8 cellular contexts compared by ENCODE assay signal in genomic region chr1:7960867-7961198, GRCh38. TPM values are rescaled to one million over a fixed set of nuclear protein-coding genes. Genes with fewer than 3 reads are reported as not detected.
A peak's percentile ranks its signal among the peaks of the same experiment; 100 is the strongest.
DNase-seq lines count a peak whose midpoint lies in the region; ATAC-seq and TF ChIP-seq lines count a peak whose summit lies in the region.

No MANE protein-coding gene starts in this region.

- H3K4me3 Mint-ChIP-seq in activated CD4-positive, alpha-beta T cell treated with anti-CD3 and anti-CD28 coated beads, Interleukin-2, amount 10 ng/mL, durations not matched to agents 7 days and 5 days: peak overlapping the region; percentile 96

- no peaks in the 10 kb centered on the region for H3K9me3 Mint-ChIP-seq in activated CD4-positive, alpha-beta T cell treated with anti-CD3 and anti-CD28 coated beads, Interleukin-2, amount 10 ng/mL, durations not matched to agents 7 days and 5 days

- CTCF ChIA-PET in activated CD4-positive, alpha-beta T cell treated with anti-CD3 and anti-CD28 coated beads, Interleukin-2, amount 10 ng/mL, durations not matched to agents 7 days and 5 days (lab: Charles Lee): interaction anchor here (0.7 to 1.0 kb wide), 2 partner anchors 12 to 15 kb away, joined by 3 read pairs; no protein-coding TSS in a partner anchor

- peak overlapping the region; percentile 78 to 81 for H3K9ac ChIP-seq in liver (ENCODE audit: low read depth in 1 of 2, low read length in 2 of 2)

- H3K27me3 ChIP-seq in liver (ENCODE audit: control insufficient read depth in 4 of 4, insufficient read depth in 4 of 4, low read length in 3 of 4): no peaks in the 10 kb centered on the region
- H3K27me3 ChIP-seq in thoracic aorta (replicated peaks; ENCODE audit: insufficient read depth): no peaks in the 10 kb centered on the region

- H3K4me3 ChIP-seq in liver (ENCODE audit: low read depth in 1 of 3, low read length in 3 of 3) (peak overlapping the region; percentile 71 to 88 (median 79)), thoracic aorta (peak overlapping the region; percentile 83)

- H3K27ac Mint-ChIP-seq in activated CD4-positive, alpha-beta T cell treated with anti-CD3 and anti-CD28 coated beads, Interleukin-2, amount 10 ng/mL, durations not matched to agents 7 days and 5 days: peak overlapping the region; percentile 99

- H3K36me3 ChIP-seq in liver (ENCODE audit: control insufficient read depth in 4 of 4, insufficient read depth in 3 of 4, low read depth in 1 of 4, low read length in 3 of 4) (peaks cover 4 to 20% (median 14%) of the 10 kb centered on the region in 4 donors), thoracic aorta (peaks cover 1% of the 10 kb centered on the region)

- DNase-seq in activated CD4-positive, alpha-beta T cell treated with anti-CD3 and anti-CD28 coated beads, Interleukin-2, amount 10 ng/mL, durations not matched to agents 7 days and 5 days: no peak
- no peak for DNase-seq in activated CD4-positive, alpha-beta T cell treated with anti-CD3 and anti-CD28 coated beads, Interleukin-2, amount 50 U/mL, for 4 hours
- no peak for DNase-seq in thoracic aorta (ENCODE audit: low spot score)
- no peak for DNase-seq in NCI-H2107 treated with DMSO at 0.1 percent for 48 hours (lab: John Stamatoyannopoulos, UW; ENCODE audit: unreplicated experiment)

- H3K4me1 ChIP-seq in liver (ENCODE audit: control insufficient read depth in 4 of 4, insufficient read depth in 4 of 4, low read length in 3 of 4): peaks cover 3 to 15% (median 12%) of the 10 kb centered on the region in 4 donors
- peaks cover 25 to 46% of the 10 kb centered on the region in 2 donors for H3K4me1 ChIP-seq in thoracic aorta (ENCODE audit: control insufficient read depth in 1 of 2, low read depth in 2 of 2)

- H3K9me3 ChIP-seq in liver (ENCODE audit: control insufficient read depth in 4 of 4, low read length in 3 of 4): no peaks in the 10 kb centered on the region
- no peaks in the 10 kb centered on the region for H3K9me3 ChIP-seq in thoracic aorta

- H3K36me3 Mint-ChIP-seq in activated CD4-positive, alpha-beta T cell treated with anti-CD3 and anti-CD28 coated beads, Interleukin-2, amount 10 ng/mL, durations not matched to agents 7 days and 5 days (ENCODE audit: low read depth): peaks cover 31% of the 10 kb centered on the region

- H3K4me1 Mint-ChIP-seq in activated CD4-positive, alpha-beta T cell treated with anti-CD3 and anti-CD28 coated beads, Interleukin-2, amount 10 ng/mL, durations not matched to agents 7 days and 5 days: peaks cover 62% of the 10 kb centered on the region

- WGBS in liver: 1% methylated on average over 3 of the region's 3 CpGs

- POLR2A ChIA-PET in activated CD4-positive, alpha-beta T cell treated with anti-CD3 and anti-CD28 coated beads, Interleukin-2, amount 10 ng/mL, durations not matched to agents 7 days and 5 days (lab: Charles Lee): no interaction called here

- no peak for ATAC-seq in thoracic aorta (ENCODE audit: insufficient number of reproducible peaks, low FRiP score, low read depth)
- ATAC-seq in GM18909 (IDR thresholded peaks at IDR 0.05; ENCODE audit: poor library complexity, unreplicated experiment): no peak
- ATAC-seq in HG03025 (IDR thresholded peaks at IDR 0.05; ENCODE audit: low FRiP score, unreplicated experiment): no peak

- no peak for TF ChIP-seq RAD21 in liver (IDR thresholded peaks at IDR 0.05)

- H3K27me3 Mint-ChIP-seq in activated CD4-positive, alpha-beta T cell treated with anti-CD3 and anti-CD28 coated beads, Interleukin-2, amount 10 ng/mL, durations not matched to agents 7 days and 5 days: no peaks in the 10 kb centered on the region

- peak overlapping the region; percentile 85 for H3K27ac ChIP-seq in angular gyrus (ENCODE audit: low read depth, low read length)
- peak overlapping the region; percentile 84 to 98 for H3K27ac ChIP-seq in liver (ENCODE audit: low read depth in 1 of 2, low read length in 2 of 2)
- peak overlapping the region; percentile 87 to 88 for H3K27ac ChIP-seq in thoracic aorta

- TF ChIP-seq CTCF in liver (IDR thresholded peaks at IDR 0.05; ENCODE audit: low read depth, low read length, missing input control): no peak
- no peak for TF ChIP-seq CTCF in thoracic aorta (IDR thresholded peaks at IDR 0.05)

TF ChIP-seq in liver, 16 proteins besides CTCF, POLR2A, EP300 and RAD21:
- no peak for TF ChIP-seq YY1 (IDR thresholded peaks at IDR 0.05)
- TF ChIP-seq GABPA (IDR thresholded peaks at IDR 0.05 in 1 of 2, conservative IDR thresholded peaks at IDR 0.05 in 1 of 2): no peak
- TF ChIP-seq TAF1 (conservative IDR thresholded peaks at IDR 0.05): no peak
- TF ChIP-seq SP1 (IDR thresholded peaks at IDR 0.05): no peak
- TF ChIP-seq, protein P1, sequence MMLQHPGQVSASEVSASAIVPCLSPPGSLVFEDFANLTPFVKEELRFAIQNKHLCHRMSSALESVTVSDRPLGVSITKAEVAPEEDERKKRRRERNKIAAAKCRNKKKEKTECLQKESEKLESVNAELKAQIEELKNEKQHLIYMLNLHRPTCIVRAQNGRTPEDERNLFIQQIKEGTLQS (IDR thresholded peaks at IDR 0.05): no peak
- no peak for TF ChIP-seq NR2F2 (IDR thresholded peaks at IDR 0.05)
- no peak for TF ChIP-seq RXRA (IDR thresholded peaks at IDR 0.05)
- no peak for TF ChIP-seq FOXA2 (IDR thresholded peaks at IDR 0.05)
- TF ChIP-seq, protein P2, sequence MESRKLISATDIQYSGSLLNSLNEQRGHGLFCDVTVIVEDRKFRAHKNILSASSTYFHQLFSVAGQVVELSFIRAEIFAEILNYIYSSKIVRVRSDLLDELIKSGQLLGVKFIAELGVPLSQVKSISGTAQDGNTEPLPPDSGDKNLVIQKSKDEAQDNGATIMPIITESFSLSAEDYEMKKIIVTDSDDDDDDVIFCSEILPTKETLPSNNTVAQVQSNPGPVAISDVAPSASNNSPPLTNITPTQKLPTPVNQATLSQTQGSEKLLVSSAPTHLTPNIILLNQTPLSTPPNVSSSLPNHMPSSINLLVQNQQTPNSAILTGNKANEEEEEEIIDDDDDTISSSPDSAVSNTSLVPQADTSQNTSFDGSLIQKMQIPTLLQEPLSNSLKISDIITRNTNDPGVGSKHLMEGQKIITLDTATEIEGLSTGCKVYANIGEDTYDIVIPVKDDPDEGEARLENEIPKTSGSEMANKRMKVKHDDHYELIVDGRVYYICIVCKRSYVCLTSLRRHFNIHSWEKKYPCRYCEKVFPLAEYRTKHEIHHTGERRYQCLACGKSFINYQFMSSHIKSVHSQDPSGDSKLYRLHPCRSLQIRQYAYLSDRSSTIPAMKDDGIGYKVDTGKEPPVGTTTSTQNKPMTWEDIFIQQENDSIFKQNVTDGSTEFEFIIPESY (IDR thresholded peaks at IDR 0.05): no peak
- TF ChIP-seq, protein P3, sequence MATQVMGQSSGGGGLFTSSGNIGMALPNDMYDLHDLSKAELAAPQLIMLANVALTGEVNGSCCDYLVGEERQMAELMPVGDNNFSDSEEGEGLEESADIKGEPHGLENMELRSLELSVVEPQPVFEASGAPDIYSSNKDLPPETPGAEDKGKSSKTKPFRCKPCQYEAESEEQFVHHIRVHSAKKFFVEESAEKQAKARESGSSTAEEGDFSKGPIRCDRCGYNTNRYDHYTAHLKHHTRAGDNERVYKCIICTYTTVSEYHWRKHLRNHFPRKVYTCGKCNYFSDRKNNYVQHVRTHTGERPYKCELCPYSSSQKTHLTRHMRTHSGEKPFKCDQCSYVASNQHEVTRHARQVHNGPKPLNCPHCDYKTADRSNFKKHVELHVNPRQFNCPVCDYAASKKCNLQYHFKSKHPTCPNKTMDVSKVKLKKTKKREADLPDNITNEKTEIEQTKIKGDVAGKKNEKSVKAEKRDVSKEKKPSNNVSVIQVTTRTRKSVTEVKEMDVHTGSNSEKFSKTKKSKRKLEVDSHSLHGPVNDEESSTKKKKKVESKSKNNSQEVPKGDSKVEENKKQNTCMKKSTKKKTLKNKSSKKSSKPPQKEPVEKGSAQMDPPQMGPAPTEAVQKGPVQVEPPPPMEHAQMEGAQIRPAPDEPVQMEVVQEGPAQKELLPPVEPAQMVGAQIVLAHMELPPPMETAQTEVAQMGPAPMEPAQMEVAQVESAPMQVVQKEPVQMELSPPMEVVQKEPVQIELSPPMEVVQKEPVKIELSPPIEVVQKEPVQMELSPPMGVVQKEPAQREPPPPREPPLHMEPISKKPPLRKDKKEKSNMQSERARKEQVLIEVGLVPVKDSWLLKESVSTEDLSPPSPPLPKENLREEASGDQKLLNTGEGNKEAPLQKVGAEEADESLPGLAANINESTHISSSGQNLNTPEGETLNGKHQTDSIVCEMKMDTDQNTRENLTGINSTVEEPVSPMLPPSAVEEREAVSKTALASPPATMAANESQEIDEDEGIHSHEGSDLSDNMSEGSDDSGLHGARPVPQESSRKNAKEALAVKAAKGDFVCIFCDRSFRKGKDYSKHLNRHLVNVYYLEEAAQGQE (IDR thresholded peaks at IDR 0.05): no peak
- TF ChIP-seq EGR1 (IDR thresholded peaks at IDR 0.05; ENCODE audit: low read depth in 2 of 2): no peak
- TF ChIP-seq HNF4A (conservative IDR thresholded peaks at IDR 0.05): no peak
- TF ChIP-seq HNF4G (IDR thresholded peaks at IDR 0.05): no peak
- TF ChIP-seq, protein P4, sequence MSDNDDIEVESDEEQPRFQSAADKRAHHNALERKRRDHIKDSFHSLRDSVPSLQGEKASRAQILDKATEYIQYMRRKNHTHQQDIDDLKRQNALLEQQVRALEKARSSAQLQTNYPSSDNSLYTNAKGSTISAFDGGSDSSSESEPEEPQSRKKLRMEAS (IDR thresholded peaks at IDR 0.05): no peak
- TF ChIP-seq FOXA1 (IDR thresholded peaks at IDR 0.05): no peak
- TF ChIP-seq JUND (IDR thresholded peaks at IDR 0.05): no peak

RNA-seq across cellular contexts. Expression of gene PARK7, which starts 0.7 kb away (rescaled TPM):
- total RNA-seq in activated CD4-positive, alpha-beta T cell treated with anti-CD3 and anti-CD28 coated beads, Interleukin-2, amount 10 ng/mL, durations not matched to agents 7 days and 5 days: 100 to 1,000 TPM; 226 to 232 TPM
- total RNA-seq in liver: 100 to 1,000 TPM; 107 to 131 TPM
- 100 to 1,000 TPM; 231 to 297 TPM for polyA plus RNA-seq in liver
- 100 to 1,000 TPM; 140 to 145 TPM for total RNA-seq in thoracic aorta

RNA-seq across cellular contexts. Expression of gene TNFRSF9, which starts 20.2 kb away (rescaled TPM):
- total RNA-seq in activated CD4-positive, alpha-beta T cell treated with anti-CD3 and anti-CD28 coated beads, Interleukin-2, amount 10 ng/mL, durations not matched to agents 7 days and 5 days: under 1 TPM; 0.57 to 0.62 TPM
- under 1 TPM; under 0.01 to 0.09 TPM for total RNA-seq in liver
- under 1 TPM in 1 of 2 donors, not detected in 1; 0.02 TPM for polyA plus RNA-seq in liver
- total RNA-seq in thoracic aorta: not detected
